Comparison of ENCODE assay signal across 26 cellular contexts in the genomic region with DNA sequence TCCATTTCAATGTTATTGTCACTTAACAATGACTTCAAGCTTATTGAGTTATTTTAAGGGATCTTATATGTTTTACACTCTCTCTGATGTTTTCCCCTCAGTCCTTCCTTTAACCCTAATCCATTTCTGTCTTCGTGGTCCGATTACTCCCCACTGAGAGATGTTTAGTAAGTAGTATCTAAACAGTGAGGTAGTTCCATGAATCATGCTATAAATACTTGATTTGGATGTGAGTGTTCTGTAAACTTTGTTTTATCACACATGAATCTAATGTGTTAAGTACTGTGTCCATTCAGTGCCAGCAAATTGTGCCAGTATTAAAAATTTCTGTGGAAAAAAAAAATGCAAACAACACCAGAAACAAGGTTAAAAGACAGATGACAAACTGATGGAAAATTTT. TPM values are rescaled to one million over a fixed set of nuclear protein-coding genes. Genes with fewer than 3 reads are reported as not detected.
"Had no signal": no experiment of that assay in that cellular context is flagged by ENCODE, and none has a peak within 500 bp of the region (broad histone marks: within the 10 kb centered on the region; RNA-seq: fewer than 3 reads in every experiment).

No MANE protein-coding gene starts in this region.

- H3K4me3 Mint-ChIP-seq: activated CD4-positive, alpha-beta memory T cell treated with anti-CD3 and anti-CD28 coated beads, Interleukin-2, amount 10 ng/mL, durations not matched to agents 7 days and 5 days; activated CD4-positive, alpha-beta T cell treated with anti-CD3 and anti-CD28 coated beads, Interleukin-2, amount 10 ng/mL, durations not matched to agents 24 days and 14 days; activated naive CD8-positive, alpha-beta T cell; activated T-helper 17 cell treated with anti-CD3 and anti-CD28 coated beads, Interleukin-2, amount 50 U/mL, for 72 hours; endodermal cell; nephron progenitor cell; stimulated activated effector memory CD8-positive, alpha-beta T cell treated with anti-CD3 and anti-CD28 coated beads, Interleukin-12 subunit alpha, Interleukin-12 subunit beta, amount 100 ng/mL, for 72 hours had no signal

- H3K9me3 ChIP-seq: adrenal gland, heart right ventricle, lower lobe of right lung, mucosa of descending colon, right lobe of liver, stomach, suprapubic skin, tibial nerve had no signal

- H3K4me1 ChIP-seq: adrenal gland, lower lobe of right lung, suprapubic skin had no signal

- H3K4me3 ChIP-seq: adrenal gland, heart right ventricle, lower lobe of right lung, mucosa of descending colon, right lobe of liver, stomach, suprapubic skin, tibial nerve had no signal

- DNase-seq: activated CD4-positive, alpha-beta memory T cell treated with anti-CD3 and anti-CD28 coated beads, Interleukin-2, amount 10 ng/mL, durations not matched to agents 7 days and 5 days; activated CD4-positive, alpha-beta T cell treated with anti-CD3 and anti-CD28 coated beads, Interleukin-2, amount 10 ng/mL, durations not matched to agents 24 days and 14 days; activated naive CD4-positive, alpha-beta T cell; adrenal gland; cortex of kidney; endodermal cell; foreskin fibroblast; heart right ventricle; left colon; lower lobe of right lung; mesendoderm; mucosa of descending colon; nephron progenitor cell; right lobe of liver; small intestine; stimulated activated CD4-positive, alpha-beta T cell treated with anti-CD3 and anti-CD28 coated beads, Interleukin-2, amount 100 ng/mL, for 24 hours; stomach had no signal

- H3K9me3 Mint-ChIP-seq: activated CD4-positive, alpha-beta memory T cell treated with anti-CD3 and anti-CD28 coated beads, Interleukin-2, amount 10 ng/mL, durations not matched to agents 7 days and 5 days; activated CD4-positive, alpha-beta T cell treated with anti-CD3 and anti-CD28 coated beads, Interleukin-2, amount 10 ng/mL, durations not matched to agents 24 days and 14 days; activated T-helper 17 cell treated with anti-CD3 and anti-CD28 coated beads, Interleukin-2, amount 50 U/mL, for 72 hours; endodermal cell; nephron progenitor cell; stimulated activated effector memory CD8-positive, alpha-beta T cell treated with anti-CD3 and anti-CD28 coated beads, Interleukin-12 subunit alpha, Interleukin-12 subunit beta, amount 100 ng/mL, for 72 hours had no signal

- H3K27me3 Mint-ChIP-seq: activated CD4-positive, alpha-beta memory T cell treated with anti-CD3 and anti-CD28 coated beads, Interleukin-2, amount 10 ng/mL, durations not matched to agents 7 days and 5 days; activated CD4-positive, alpha-beta T cell treated with anti-CD3 and anti-CD28 coated beads, Interleukin-2, amount 10 ng/mL, durations not matched to agents 24 days and 14 days; activated naive CD8-positive, alpha-beta T cell; activated T-helper 17 cell treated with anti-CD3 and anti-CD28 coated beads, Interleukin-2, amount 50 U/mL, for 72 hours had no signal

- H3K27me3 ChIP-seq: adrenal gland, heart right ventricle, right lobe of liver, stomach, suprapubic skin, tibial nerve had no signal

- FAIRE-seq: bronchial epithelial cell, small intestine had no signal

- H3K4me1 Mint-ChIP-seq: activated CD4-positive, alpha-beta memory T cell treated with anti-CD3 and anti-CD28 coated beads, Interleukin-2, amount 10 ng/mL, durations not matched to agents 7 days and 5 days; endodermal cell; nephron progenitor cell had no signal

- ATAC-seq: activated CD4-positive, CD25-positive, alpha-beta regulatory T cell treated with anti-CD3 and anti-CD28 coated beads, Interleukin-2, amount 50 U/mL, for 24 hours; activated T-helper 17 cell treated with anti-CD3 and anti-CD28 coated beads, Interleukin-2, amount 50 U/mL, for 72 hours; heart right ventricle; left colon; lower lobe of right lung; mucosa of descending colon; right lobe of liver; stimulated activated effector memory CD8-positive, alpha-beta T cell treated with anti-CD3 and anti-CD28 coated beads, Interleukin-12 subunit alpha, Interleukin-12 subunit beta, amount 100 ng/mL, for 72 hours had no signal

- H3K27ac ChIP-seq: adrenal gland, heart right ventricle, lower lobe of right lung, right lobe of liver, stomach, suprapubic skin, tibial nerve, VCaP had no signal

- H3K27ac Mint-ChIP-seq: activated CD4-positive, alpha-beta memory T cell treated with anti-CD3 and anti-CD28 coated beads, Interleukin-2, amount 10 ng/mL, durations not matched to agents 7 days and 5 days; activated CD4-positive, alpha-beta T cell treated with anti-CD3 and anti-CD28 coated beads, Interleukin-2, amount 10 ng/mL, durations not matched to agents 24 days and 14 days; activated naive CD8-positive, alpha-beta T cell; activated T-helper 17 cell treated with anti-CD3 and anti-CD28 coated beads, Interleukin-2, amount 50 U/mL, for 72 hours; endodermal cell; stimulated activated effector memory CD8-positive, alpha-beta T cell treated with anti-CD3 and anti-CD28 coated beads, Interleukin-12 subunit alpha, Interleukin-12 subunit beta, amount 100 ng/mL, for 72 hours had no signal

RNA-seq across cellular contexts. Expression of a gene that starts 30.5 kb away (rescaled TPM):
- total RNA-seq: activated CD4-positive, alpha-beta memory T cell treated with anti-CD3 and anti-CD28 coated beads, Interleukin-2, amount 10 ng/mL, durations not matched to agents 7 days and 5 days; activated CD4-positive, alpha-beta T cell treated with anti-CD3 and anti-CD28 coated beads, Interleukin-2, amount 10 ng/mL, durations not matched to agents 24 days and 14 days; activated T-helper 17 cell treated with anti-CD3 and anti-CD28 coated beads, Interleukin-2, amount 50 U/mL, for 72 hours; left colon; T-helper 2 cell treated with Interferon-gamma antibody and Interleukin-4, amounts not matched to agents 100 ng/mL and 5 ng/mL, for 36 hours; tibial nerve had no signal

RNA-seq across cellular contexts. Expression of a gene that starts 32.5 kb away (rescaled TPM):
- total RNA-seq: activated CD4-positive, alpha-beta T cell treated with anti-CD3 and anti-CD28 coated beads, Interleukin-2, amount 10 ng/mL, durations not matched to agents 24 days and 14 days had no signal
